Comparison of ENCODE assay signal across 1 cellular context in genomic region chr10:96272256-96272985, GRCh38.
TF ChIP-seq lines count a peak whose summit lies in the region.

No MANE protein-coding gene starts in this region.

TF ChIP-seq in WTC11, 78 proteins besides CTCF, POLR2A, EP300 and RAD21 (continued from another document):
- TF ChIP-seq ZNF512 (CRISPR knock-in tag; IDR thresholded peaks at IDR 0.05; ENCODE audit: borderline replicate concordance) (no peak), ZNF423 (CRISPR knock-in tag; IDR thresholded peaks at IDR 0.05) (no peak), RORB (CRISPR knock-in tag; IDR thresholded peaks at IDR 0.05) (no peak), E2F5 (CRISPR knock-in tag; IDR thresholded peaks at IDR 0.05) (no peak), ESRRA (CRISPR knock-in tag; IDR thresholded peaks at IDR 0.05; ENCODE audit: borderline replicate concordance) (no peak), ZMAT4 (CRISPR knock-in tag; IDR thresholded peaks at IDR 0.05) (no peak), USF1 (CRISPR knock-in tag; IDR thresholded peaks at IDR 0.05) (no peak), MAX (CRISPR knock-in tag; IDR thresholded peaks at IDR 0.05) (no peak), SMAD3 (CRISPR knock-in tag; IDR thresholded peaks at IDR 0.05; ENCODE audit: borderline replicate concordance) (no peak)
- TF ChIP-seq, protein P1, sequence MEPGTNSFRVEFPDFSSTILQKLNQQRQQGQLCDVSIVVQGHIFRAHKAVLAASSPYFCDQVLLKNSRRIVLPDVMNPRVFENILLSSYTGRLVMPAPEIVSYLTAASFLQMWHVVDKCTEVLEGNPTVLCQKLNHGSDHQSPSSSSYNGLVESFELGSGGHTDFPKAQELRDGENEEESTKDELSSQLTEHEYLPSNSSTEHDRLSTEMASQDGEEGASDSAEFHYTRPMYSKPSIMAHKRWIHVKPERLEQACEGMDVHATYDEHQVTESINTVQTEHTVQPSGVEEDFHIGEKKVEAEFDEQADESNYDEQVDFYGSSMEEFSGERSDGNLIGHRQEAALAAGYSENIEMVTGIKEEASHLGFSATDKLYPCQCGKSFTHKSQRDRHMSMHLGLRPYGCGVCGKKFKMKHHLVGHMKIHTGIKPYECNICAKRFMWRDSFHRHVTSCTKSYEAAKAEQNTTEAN (CRISPR knock-in tag; IDR thresholded peaks at IDR 0.05): no peak
